17 cellular contexts compared by ENCODE assay signal in genomic region chr11:74462631-74463030, GRCh38. TPM values are rescaled to one million over a fixed set of nuclear protein-coding genes. Genes with fewer than 3 reads are reported as not detected.
A peak's percentile ranks its signal among the peaks of the same experiment; 100 is the strongest.
DNase-seq lines count a peak whose midpoint lies in the region; ATAC-seq and TF ChIP-seq lines count a peak whose summit lies in the region.
"Had no signal": no experiment of that assay in that cellular context is flagged by ENCODE, and none has a peak within 500 bp of the region (broad histone marks: within the 10 kb centered on the region; RNA-seq: fewer than 3 reads in every experiment).

No MANE protein-coding gene starts in this region.

- H3K4me3 ChIP-seq in heart left ventricle (peak overlapping the region in 2 of 12 donors; percentile 46 to 56), adrenal gland (no peak overlapping the region), mucosa of rectum (ENCODE audit: low read length in 2 of 2) (no peak overlapping the region), vagina (no peak overlapping the region)
- H3K4me3 ChIP-seq: A549 had no signal

- H3K4me1 Mint-ChIP-seq in T-helper 2 cell treated with Interferon-gamma antibody and Interleukin-4, amounts not matched to agents 5 μg/mL and 100 μg/mL, for 36 hours (ENCODE audit: low read depth) = no peaks in the 10 kb centered on the region

- H3K27me3 Mint-ChIP-seq in T-helper 2 cell treated with Interferon-gamma antibody and Interleukin-4, amounts not matched to agents 5 μg/mL and 100 μg/mL, for 36 hours (ENCODE audit: low read depth) = peaks cover 28% of the 10 kb centered on the region

- no peak for DNase-seq in heart left ventricle
- DNase-seq in Right ventricle myocardium inferior (ENCODE audit: missing footprints) = no peak
- peak in 1 of 7 donors; percentile 38 for DNase-seq in adrenal gland
- DNase-seq in vagina (ENCODE audit: extremely low spot score in 2 of 2) = peak; percentile 4 to 44
- no peak for DNase-seq in T-helper 2 cell treated with Interferon-gamma antibody and Interleukin-4, amounts not matched to agents 5 μg/mL and 100 μg/mL, for 36 hours (ENCODE audit: low spot score)
- DNase-seq in HPDE6-E6E7 (ENCODE audit: extremely low spot score) = no peak
- DNase-seq: activated CD4-positive, alpha-beta T cell treated with anti-CD3 and anti-CD28 coated beads for 4 hours; activated gamma-delta T cell treated with Interleukin-2 at 50 U/mL for 16 hours; DMS53; GOT3; NCI-H2171 had no signal

- H3K27me3 ChIP-seq in heart left ventricle (peaks cover 0 to 3% (median 0%) of the 10 kb centered on the region in 9 donors), adrenal gland (no peaks in the 10 kb centered on the region), mucosa of rectum (ENCODE audit: control insufficient read depth in 2 of 2, insufficient read depth in 2 of 2, low read length in 2 of 2) (no peaks in the 10 kb centered on the region), vagina (no peaks in the 10 kb centered on the region)
- H3K27me3 ChIP-seq: tibial nerve had no signal

- H3K4me1 ChIP-seq in heart left ventricle (peaks cover 0 to 39% (median 9%) of the 10 kb centered on the region in 12 donors), adrenal gland (replicated peaks in 1 of 2) (peaks cover 9 to 11% of the 10 kb centered on the region in 2 donors), mucosa of rectum (ENCODE audit: control insufficient read depth in 2 of 2, insufficient read depth in 2 of 2, low read length in 2 of 2) (peaks cover 8 to 39% of the 10 kb centered on the region in 2 donors), vagina (peaks cover 49% of the 10 kb centered on the region)

- 76 to 86% (median 80%) methylated on average over 5 of the region's 5 CpGs for WGBS in heart left ventricle, 4 donors
- 72 to 90% (median 77%) methylated on average over 5 of the region's 5 CpGs for WGBS in adrenal gland, 4 donors

- intact Hi-C loops in heart left ventricle (cut with DNase I) (no loop called here), Right ventricle myocardium inferior (cut with DNase I) (loop anchor here (10.0 kb wide), 1 partner anchor 282 kb away; the partner anchor contains the start of gene RNF169), adrenal gland (cut with DNase I) (no loop called here), vagina (cut with DNase I) (no loop called here)

- no peak for ATAC-seq in heart left ventricle
- ATAC-seq in Right ventricle myocardium inferior = no peak
- no peak for ATAC-seq in GM21737 (IDR thresholded peaks at IDR 0.05; ENCODE audit: unreplicated experiment)
- ATAC-seq: A549 had no signal

- TF ChIP-seq CTCF in heart left ventricle (IDR thresholded peaks at IDR 0.05) (no peak), adrenal gland (IDR thresholded peaks at IDR 0.05) (no peak), vagina (IDR thresholded peaks at IDR 0.05) (no peak)

- no peak overlapping the region for H3K27ac Mint-ChIP-seq in T-helper 2 cell treated with Interferon-gamma antibody and Interleukin-4, amounts not matched to agents 5 μg/mL and 100 μg/mL, for 36 hours

- no peaks in the 10 kb centered on the region for H3K9me3 Mint-ChIP-seq in T-helper 2 cell treated with Interferon-gamma antibody and Interleukin-4, amounts not matched to agents 5 μg/mL and 100 μg/mL, for 36 hours

- peak overlapping the region in 8 of 12 donors; percentile 11 to 93 (median 59) for H3K27ac ChIP-seq in heart left ventricle
- H3K27ac ChIP-seq in adrenal gland = peak overlapping the region in 3 of 5 donors; percentile 29 to 73 (median 69)
- peak overlapping the region; percentile 12 to 72 for H3K27ac ChIP-seq in mucosa of rectum (ENCODE audit: low read depth in 2 of 2, low read length in 2 of 2)
- H3K27ac ChIP-seq in vagina = peak overlapping the region; percentile 62

- H3K36me3 ChIP-seq in heart left ventricle = peaks cover 0 to 4% (median 0%) of the 10 kb centered on the region in 9 donors
- H3K36me3 ChIP-seq in adrenal gland (replicated peaks in 1 of 2) = no peaks in the 10 kb centered on the region
- peaks cover 6 to 17% of the 10 kb centered on the region in 2 donors for H3K36me3 ChIP-seq in mucosa of rectum (ENCODE audit: control insufficient read depth in 2 of 2, insufficient read depth in 2 of 2, low read length in 2 of 2)
- H3K36me3 ChIP-seq in vagina = no peaks in the 10 kb centered on the region

- no peak overlapping the region for H3K4me3 Mint-ChIP-seq in T-helper 2 cell treated with Interferon-gamma antibody and Interleukin-4, amounts not matched to agents 5 μg/mL and 100 μg/mL, for 36 hours
- H3K4me3 Mint-ChIP-seq: CD14-positive monocyte had no signal

- no peak overlapping the region for H3K9ac ChIP-seq in mucosa of rectum (ENCODE audit: low read depth in 1 of 2, low read length in 2 of 2)

- no peaks in the 10 kb centered on the region for H3K36me3 Mint-ChIP-seq in T-helper 2 cell treated with Interferon-gamma antibody and Interleukin-4, amounts not matched to agents 5 μg/mL and 100 μg/mL, for 36 hours (ENCODE audit: low read depth)

- H3K9me3 ChIP-seq in heart left ventricle (no peaks in the 10 kb centered on the region), adrenal gland (replicated peaks in 1 of 3) (no peaks in the 10 kb centered on the region), mucosa of rectum (ENCODE audit: control insufficient read depth in 2 of 2, low read length in 2 of 2) (no peaks in the 10 kb centered on the region), vagina (no peaks in the 10 kb centered on the region)
- H3K9me3 ChIP-seq: A549, tibial nerve had no signal

- TF ChIP-seq POLR2A in heart left ventricle (IDR thresholded peaks at IDR 0.05) (no peak), adrenal gland (IDR thresholded peaks at IDR 0.05) (no peak), vagina (IDR thresholded peaks at IDR 0.05) (no peak)

RNA-seq across cellular contexts. Expression of gene KCNE3, which starts 4.7 kb away (rescaled TPM):
- 1 to 10 TPM; 1.3 to 9.5 (median 2.4) TPM for total RNA-seq in heart left ventricle
- 1 to 10 TPM; 1.3 to 1.4 TPM for polyA plus RNA-seq in heart left ventricle
- 2.9 TPM for total RNA-seq in Right ventricle myocardium inferior
- 10 to 100 TPM in 1 of 8 donors, 1 to 10 TPM in 7; 4.5 to 12.7 (median 8.0) TPM for total RNA-seq in adrenal gland
- polyA plus RNA-seq in adrenal gland = 1 to 10 TPM; 1.1 to 4.7 (median 1.6) TPM
- 5.2 TPM for total RNA-seq in vagina
- total RNA-seq: osteocyte had no signal

RNA-seq across cellular contexts. Expression of gene LIPT2, which starts 30.9 kb away (rescaled TPM):
- 1 to 10 TPM in 8 of 9 donors, under 1 TPM in 1; 0.93 to 3.9 (median 1.6) TPM for total RNA-seq in heart left ventricle
- 1 to 10 TPM in 1 of 2 donors, under 1 TPM in 1; 0.64 to 1.3 TPM for polyA plus RNA-seq in heart left ventricle
- total RNA-seq in Right ventricle myocardium inferior = 0.49 TPM
- 1 to 10 TPM; 3.4 to 7.7 (median 5.4) TPM for total RNA-seq in adrenal gland
- 1 to 10 TPM; 1.8 to 7.0 (median 2.0) TPM for polyA plus RNA-seq in adrenal gland
- 3.9 TPM for total RNA-seq in vagina

Comparison
In these comparisons a context has a peak if more than half of its experiments do, and no peak if none do; other contexts are left out.
1. DNase-seq: peak in vagina (2 of 2); none in heart left ventricle (0 of 5), Right ventricle myocardium inferior (single experiment), T-helper 2 cell treated with Interferon-gamma antibody and Interleukin-4, amounts not matched to agents 5 μg/mL and 100 μg/mL, for 36 hours (single experiment) and HPDE6-E6E7 (single experiment).
2. Peak in every context shown above with its lines, with median percentiles within 50 percentile points of each other: H3K27ac ChIP-seq.